In genomic region chr19:14080887-14081796, GRCh38 we compare ENCODE assay signal across 8 cellular contexts. TPM values are rescaled to one million over a fixed set of nuclear protein-coding genes. Genes with fewer than 3 reads are reported as not detected.
A peak's percentile ranks its signal among the peaks of the same experiment; 100 is the strongest.
DNase-seq lines count a peak whose midpoint lies in the region; ATAC-seq and TF ChIP-seq lines count a peak whose summit lies in the region.

No MANE protein-coding gene starts in this region.

- peak overlapping the region; percentile 91 for H3K4me2 ChIP-seq in smooth muscle cell

- POLR2A ChIA-PET in WTC11 (lab: Charles Lee): interaction anchor here (1.0 kb wide), 1 partner anchor 55 kb away, joined by 3 read pairs; the partner anchor contains the start of gene ASF1B

- peak overlapping the region; percentile 80 for H3K4me3 ChIP-seq in smooth muscle cell

- no peaks in the 10 kb centered on the region for H3K36me3 ChIP-seq in smooth muscle cell (ENCODE audit: low read depth)

- peak overlapping the region; percentile 72 for H3K9ac ChIP-seq in smooth muscle cell (ENCODE audit: low read depth)

- H3K27ac ChIP-seq in caudate nucleus (ENCODE audit: low read depth, low read length): peak overlapping the region; percentile 92
- H3K27ac ChIP-seq in smooth muscle cell (ENCODE audit: low read depth): peak overlapping the region; percentile 71

- H3K4me3 Mint-ChIP-seq in WTC11: peak overlapping the region; percentile 89
- H3K4me3 Mint-ChIP-seq in immature natural killer cell: peak overlapping the region; percentile 93 to 97 (median 95)

- H3K9me3 Mint-ChIP-seq in WTC11 (no peaks in the 10 kb centered on the region), immature natural killer cell (no peaks in the 10 kb centered on the region)

- in situ Hi-C loops in GM18951 (cut with MboI; ENCODE audit: low sequenced_read_pairs, unreplicated experiment): no loop called here

- peak; percentile 74 for TF ChIP-seq POLR2A in GM18951 (IDR thresholded peaks at IDR 0.05; ENCODE audit: extremely low read depth, insufficient read depth, insufficient read length)

- H3K36me3 Mint-ChIP-seq in WTC11 (no peaks in the 10 kb centered on the region), immature natural killer cell (no peaks in the 10 kb centered on the region)

- H3K4me1 ChIP-seq in smooth muscle cell (ENCODE audit: low read depth): no peaks in the 10 kb centered on the region

- no peaks in the 10 kb centered on the region for H3K27me3 ChIP-seq in smooth muscle cell (ENCODE audit: low read depth)

- peaks cover 7% of the 10 kb centered on the region for H3K79me2 ChIP-seq in smooth muscle cell (ENCODE audit: low read depth)

- CTCF ChIA-PET in WTC11 (lab: Charles Lee): interaction anchor here (0.6 to 1.8 kb wide), 13 partner anchors 9 to 325 kb away, joined by 3 to 8 read pairs (median 4); partner anchors contain the start of genes ASF1B and MISP3

- no peaks in the 10 kb centered on the region for H4K20me1 ChIP-seq in smooth muscle cell (ENCODE audit: low read depth)

- H3K4me1 Mint-ChIP-seq in WTC11 (peaks cover 3% of the 10 kb centered on the region), immature natural killer cell (peaks cover 16 to 21% of the 10 kb centered on the region in 2 donors)

- no peaks in the 10 kb centered on the region for H3F3A ChIP-seq in smooth muscle cell (ENCODE audit: low read depth)

- H3K9me3 ChIP-seq in smooth muscle cell (replicated peaks; ENCODE audit: low read depth): no peaks in the 10 kb centered on the region

- 2% methylated on average over 49 of the region's 50 CpGs for WGBS in smooth muscle cell (ENCODE audit: low lambda C conversion rate)

- peak overlapping the region; percentile 90 for H2AFZ ChIP-seq in smooth muscle cell (ENCODE audit: low read depth)

- DNase-seq in AG08396 (ENCODE audit: low spot score) (peak; percentile 99), NCI-H2227 treated with DMSO at 0.1 percent for 48 hours (lab: John Stamatoyannopoulos, UW) (peak; percentile 95), WTC11 (ENCODE audit: low spot score) (peak; percentile 100), caudate nucleus (lab: John Stamatoyannopoulos, UW) (peak; percentile 83 to 100 (median 97)), immature natural killer cell (peak; percentile 99 to 100 (median 99)), smooth muscle cell (lab: John Stamatoyannopoulos, UW; ENCODE audit: unreplicated experiment) (peak; percentile 91)

- TF ChIP-seq CTCF in WTC11 (IDR thresholded peaks at IDR 0.05) (no peak), smooth muscle cell (IDR thresholded peaks at IDR 0.05; ENCODE audit: borderline replicate concordance, insufficient read depth, poor library complexity, severe bottlenecking) (no peak)

- peaks cover 41% of the 10 kb centered on the region for H3K27me3 Mint-ChIP-seq in WTC11 (ENCODE audit: low read depth)
- peaks cover 6 to 9% (median 6%) of the 10 kb centered on the region in 3 donors for H3K27me3 Mint-ChIP-seq in immature natural killer cell (ENCODE audit: low read depth in 3 of 3)

- ATAC-seq in HG03175 (IDR thresholded peaks at IDR 0.05; ENCODE audit: unreplicated experiment) (peak; percentile 89), WTC11 (peak; percentile 86)

- H3K27ac Mint-ChIP-seq in WTC11 (no peak overlapping the region), immature natural killer cell (peak overlapping the region; percentile 91 to 97 (median 94))

TF ChIP-seq in WTC11, 78 proteins besides CTCF, POLR2A, EP300 and RAD21 (continues in another document):
- TF ChIP-seq ATF1 (CRISPR knock-in tag; IDR thresholded peaks at IDR 0.05): no peak
- no peak for TF ChIP-seq E2F5 (CRISPR knock-in tag; IDR thresholded peaks at IDR 0.05)
- TF ChIP-seq SP1 (CRISPR knock-in tag; conservative IDR thresholded peaks at IDR 0.05): peak; percentile 98
- TF ChIP-seq ATF3 (CRISPR knock-in tag; conservative IDR thresholded peaks at IDR 0.05): no peak
- no peak for TF ChIP-seq GTF2I (CRISPR knock-in tag; conservative IDR thresholded peaks at IDR 0.05)
- TF ChIP-seq NFYB (CRISPR knock-in tag; conservative IDR thresholded peaks at IDR 0.05; ENCODE audit: low read depth): peak; percentile 44; the same call in 1 of the 2 replicates
- no peak for TF ChIP-seq HMGA2 (CRISPR knock-in tag; IDR thresholded peaks at IDR 0.05)
- no peak for TF ChIP-seq OVOL2 (CRISPR knock-in tag; IDR thresholded peaks at IDR 0.05; ENCODE audit: borderline replicate concordance)
- no peak for TF ChIP-seq FOXJ3 (CRISPR knock-in tag; IDR thresholded peaks at IDR 0.05; ENCODE audit: borderline replicate concordance)
- no peak for TF ChIP-seq ZNF219 (CRISPR knock-in tag; IDR thresholded peaks at IDR 0.05; ENCODE audit: borderline replicate concordance)
- no peak for TF ChIP-seq NR1H2 (CRISPR knock-in tag; IDR thresholded peaks at IDR 0.05)
- TF ChIP-seq PRDM15 (CRISPR knock-in tag; IDR thresholded peaks at IDR 0.05): no peak
- TF ChIP-seq ZNF281 (CRISPR knock-in tag; IDR thresholded peaks at IDR 0.05): no peak

RNA-seq across cellular contexts. Expression of gene C19orf67, which starts 4.4 kb away (rescaled TPM):
- total RNA-seq in WTC11 (2021) (0.35 to 0.87 TPM (median 0.41 TPM) in 3 replicates), smooth muscle cell (not detected in 2 replicates)
- polyA plus RNA-seq in immature natural killer cell (not detected), smooth muscle cell (0.17 and 0.49 TPM in 2 replicates)

RNA-seq across cellular contexts. Expression of gene MISP3, which starts 8.6 kb away (rescaled TPM):
- 2.4 to 3.4 TPM (median 3.2 TPM) in 3 replicates for total RNA-seq in WTC11 (2021)
- polyA plus RNA-seq in immature natural killer cell: 1 to 10 TPM in 2 of 3 donors, under 1 TPM in 1; 0.62 to 2.9 (median 2.1) TPM
- 2.4 TPM in 1 of 2 replicates, not detected in the other for total RNA-seq in smooth muscle cell
- polyA plus RNA-seq in smooth muscle cell: 0.61 and 2.0 TPM in 2 replicates

RNA-seq across cellular contexts. Expression of gene SAMD1, which starts 9.4 kb away (rescaled TPM):
- total RNA-seq in WTC11 (2021): 113 to 131 TPM (median 116 TPM) in 3 replicates
- polyA plus RNA-seq in immature natural killer cell: 1 to 10 TPM in 2 of 3 donors, not detected in 1; 1.6 to 3.1 TPM
- total RNA-seq in smooth muscle cell: 35.0 and 46.7 TPM in 2 replicates
- 71.3 and 84.1 TPM in 2 replicates for polyA plus RNA-seq in smooth muscle cell

RNA-seq across cellular contexts. Expression of gene PALM3, which starts 19.3 kb away (rescaled TPM):
- total RNA-seq in WTC11 (2021) (25.9 to 31.1 TPM (median 28.6 TPM) in 3 replicates), smooth muscle cell (1.6 TPM in 1 of 2 replicates, not detected in the other)
- polyA plus RNA-seq in immature natural killer cell (not detected), smooth muscle cell (0.55 and 1.4 TPM in 2 replicates)

RNA-seq across cellular contexts. Expression of gene PRKACA, which starts 36.4 kb away (rescaled TPM):
- 37.8 to 48.0 TPM (median 41.7 TPM) in 3 replicates for total RNA-seq in WTC11 (2021)
- 1 to 10 TPM in 2 of 3 donors, under 1 TPM in 1; 0.64 to 1.7 (median 1.4) TPM for polyA plus RNA-seq in immature natural killer cell
- 20.7 and 30.3 TPM in 2 replicates for total RNA-seq in smooth muscle cell
- polyA plus RNA-seq in smooth muscle cell: 11.1 and 14.4 TPM in 2 replicates

Comparison
In these comparisons a context has a peak if more than half of its experiments do, and no peak if none do; other contexts are left out.
1. Peak in every context shown above with its lines: DNase-seq, ATAC-seq, H3K4me3 ChIP-seq and H3K27ac ChIP-seq.